ENCODE assay signal across 12 cellular contexts in the genomic region with DNA sequence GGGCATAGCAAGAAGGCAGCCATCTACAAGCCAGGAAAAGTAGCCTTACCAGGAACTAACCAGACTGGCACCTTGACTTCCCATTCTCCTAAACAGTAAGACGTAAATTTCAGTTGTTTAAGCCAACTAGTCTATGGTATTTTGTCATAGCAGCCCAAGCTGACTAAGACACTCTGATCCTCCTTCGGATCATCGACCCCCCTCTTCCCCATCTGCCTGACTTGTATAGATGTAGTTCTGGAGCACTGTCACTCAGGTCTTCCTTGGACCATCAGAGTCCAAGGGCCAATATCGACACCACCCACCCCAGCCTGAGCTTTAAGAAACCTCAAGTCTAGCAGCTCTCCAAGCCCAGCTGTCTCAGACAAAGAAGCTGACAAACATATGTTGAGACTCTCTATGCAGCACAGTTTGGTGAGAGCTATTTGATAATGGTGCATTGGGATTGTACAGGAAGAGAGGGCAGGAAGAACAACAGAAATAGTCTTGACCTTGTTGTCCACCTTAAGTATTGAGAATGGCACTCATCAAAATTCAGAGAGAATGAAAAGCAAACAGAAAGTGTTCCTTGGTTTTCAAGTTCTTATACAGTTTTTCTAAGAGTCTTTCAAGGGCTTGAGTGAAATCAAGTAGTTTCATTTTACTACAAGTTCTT.
DNase-seq lines count a peak whose midpoint lies in the region; ATAC-seq, FAIRE-seq and TF ChIP-seq lines count a peak whose summit lies in the region.
"Had no signal": no experiment of that assay in that cellular context is flagged by ENCODE, and none has a peak within 500 bp of the region (broad histone marks: within the 10 kb centered on the region; RNA-seq: fewer than 3 reads in every experiment).

No MANE protein-coding gene starts in this region.

- no peaks in the 10 kb centered on the region for H3K9me3 ChIP-seq in thyroid gland
- no peaks in the 10 kb centered on the region for H3K9me3 ChIP-seq in Peyer's patch

- H3K4me1 ChIP-seq in thyroid gland (peaks cover 6 to 15% of the 10 kb centered on the region in 2 donors), Peyer's patch (no peaks in the 10 kb centered on the region)

- H3K27ac Mint-ChIP-seq in chondrocyte (ENCODE audit: unreplicated experiment) = peak overlapping the region; percentile 98
- H3K27ac Mint-ChIP-seq: memory B cell had no signal

- no peak for DNase-seq in chondrocyte (ENCODE audit: low spot score)
- no peak for DNase-seq in thyroid gland
- DNase-seq in GM12892 (ENCODE audit: insufficient read length) = no peak
- DNase-seq in Peyer's patch = no peak
- DNase-seq in activated CD8-positive, alpha-beta memory T cell treated with anti-CD3 and anti-CD28 coated beads, Interleukin-2, amount 50 U/mL, for 48 hours = no peak
- DNase-seq: activated CD4-positive, CD25-positive, alpha-beta regulatory T cell treated with anti-CD3 and anti-CD28 coated beads, Interleukin-2, amount 50 U/mL, for 72 hours; activated naive CD4-positive, alpha-beta T cell treated with anti-CD3 and anti-CD28 coated beads, Interleukin-2, amount 50 U/mL, for 16 hours; NCI-H526 treated with DMSO at 0.1 percent for 48 hours had no signal

- no peak for FAIRE-seq in GM12892 (lab: Jason Lieb, UNC)

- no peak for TF ChIP-seq CTCF in chondrocyte (IDR thresholded peaks at IDR 0.05)
- TF ChIP-seq CTCF in thyroid gland (IDR thresholded peaks at IDR 0.05) = no peak
- no peak for TF ChIP-seq CTCF in Peyer's patch (IDR thresholded peaks at IDR 0.05)

- H3K9me3 Mint-ChIP-seq in chondrocyte (ENCODE audit: low read depth) = no peaks in the 10 kb centered on the region
- H3K9me3 Mint-ChIP-seq: memory B cell had no signal

- WGBS in thyroid gland, 2 donors = 22 to 58% methylated on average over 4 of the region's 4 CpGs

- H3K4me3 Mint-ChIP-seq in chondrocyte (ENCODE audit: unreplicated experiment) = no peak overlapping the region
- H3K4me3 Mint-ChIP-seq: memory B cell had no signal

- no peaks in the 10 kb centered on the region for H3K27me3 ChIP-seq in thyroid gland
- no peaks in the 10 kb centered on the region for H3K27me3 ChIP-seq in Peyer's patch

- no peaks in the 10 kb centered on the region for H3K27me3 Mint-ChIP-seq in chondrocyte (ENCODE audit: low read depth)

- H3K36me3 ChIP-seq in thyroid gland (no peaks in the 10 kb centered on the region), Peyer's patch (no peaks in the 10 kb centered on the region)

- TF ChIP-seq POLR2A in thyroid gland (IDR thresholded peaks at IDR 0.05) = no peak
- TF ChIP-seq POLR2A in GM12892 (IDR thresholded peaks at IDR 0.05; ENCODE audit: low read depth, low read length) = no peak
- TF ChIP-seq POLR2A in Peyer's patch (IDR thresholded peaks at IDR 0.05) = no peak

- H3K4me1 Mint-ChIP-seq in chondrocyte (ENCODE audit: low read depth) = peaks cover 82% of the 10 kb centered on the region
- H3K4me1 Mint-ChIP-seq: memory B cell had no signal

- H3K4me3 ChIP-seq in thyroid gland (replicated peaks in 1 of 3) = no peak overlapping the region
- no peak overlapping the region for H3K4me3 ChIP-seq in Peyer's patch

- ATAC-seq in GM19455 (IDR thresholded peaks at IDR 0.05; ENCODE audit: unreplicated experiment) (peak; percentile 18), HG03097 (IDR thresholded peaks at IDR 0.05; ENCODE audit: low FRiP score, unreplicated experiment) (peak; percentile 3)

- H3K27ac ChIP-seq in thyroid gland (peak overlapping the region; percentile 29 to 39 (median 37)), Peyer's patch (no peak overlapping the region)
- H3K27ac ChIP-seq: HL-60 had no signal

- intact Hi-C loops in thyroid gland (cut with DNase I) = no loop called here

- H3K36me3 Mint-ChIP-seq in chondrocyte (ENCODE audit: low read depth) = no peaks in the 10 kb centered on the region
- H3K36me3 Mint-ChIP-seq: memory B cell had no signal

Comparison
In these comparisons a context has a peak if more than half of its experiments do, and no peak if none do; other contexts are left out.
1. H3K27ac ChIP-seq: peak in thyroid gland (3 of 3); none in Peyer's patch (0 of 4).